In genomic region chr14:70856851-70857498, GRCh38 we compare ENCODE assay signal across 10 cellular contexts. TPM values are rescaled to one million over a fixed set of nuclear protein-coding genes. Genes with fewer than 3 reads are reported as not detected.
DNase-seq lines count a peak whose midpoint lies in the region.
"Had no signal": no experiment of that assay in that cellular context is flagged by ENCODE, and none has a peak within 500 bp of the region (broad histone marks: within the 10 kb centered on the region; RNA-seq: fewer than 3 reads in every experiment).

No MANE protein-coding gene starts in this region.

- H3K4me1 Mint-ChIP-seq in CD8-positive, alpha-beta memory T cell = peaks cover 2 to 7% (median 5%) of the 10 kb centered on the region in 3 donors

- peak overlapping the region; percentile 74 for H3K27ac ChIP-seq in mesenchymal stem cell (ENCODE audit: low read length, poor library complexity, severe bottlenecking)
- H3K27ac ChIP-seq in CD8-positive, alpha-beta memory T cell (ENCODE audit: low read depth, low read length) = no peak overlapping the region
- H3K27ac ChIP-seq: KMS-11 had no signal

- no peak overlapping the region for H3K4me2 ChIP-seq in mesenchymal stem cell (ENCODE audit: low read length, poor library complexity, severe bottlenecking)
- H3K4me2 ChIP-seq: KMS-11 had no signal

- peaks cover 0 to 1% of the 10 kb centered on the region in 2 donors for H3K27me3 Mint-ChIP-seq in CD8-positive, alpha-beta memory T cell

- no peaks in the 10 kb centered on the region for H3K9me3 Mint-ChIP-seq in CD8-positive, alpha-beta memory T cell

- H4K91ac ChIP-seq in mesenchymal stem cell (ENCODE audit: low read length) = no peak overlapping the region

- H3K9ac ChIP-seq in mesenchymal stem cell (ENCODE audit: low read length) = no peak overlapping the region
- H3K9ac ChIP-seq: KMS-11 had no signal

- no peaks in the 10 kb centered on the region for H3K79me1 ChIP-seq in mesenchymal stem cell (replicated peaks; ENCODE audit: low read length, poor library complexity, severe bottlenecking)

- no peak overlapping the region for H3K14ac ChIP-seq in mesenchymal stem cell (ENCODE audit: low read length in 2 of 2)

- WGBS in mesenchymal stem cell = no CpG with 5 or more reads among the region's 2 CpGs

- H2BK5ac ChIP-seq in mesenchymal stem cell (ENCODE audit: low read depth, low read length, poor library complexity, severe bottlenecking) = no peak overlapping the region

- H3K36me3 ChIP-seq in MG63 (no peaks in the 10 kb centered on the region), mesenchymal stem cell (ENCODE audit: control insufficient read depth in 1 of 2, insufficient read depth in 2 of 2, low read depth in 1 of 2, low read length in 2 of 2) (no peaks in the 10 kb centered on the region)
- no peaks in the 10 kb centered on the region for H3K36me3 ChIP-seq in CD8-positive, alpha-beta memory T cell (ENCODE audit: insufficient read depth, low read length)

- peak overlapping the region; percentile 44 for H2AFZ ChIP-seq in mesenchymal stem cell (ENCODE audit: low read depth, low read length)

- DNase-seq in ELR (ENCODE audit: low read depth) (peak; percentile 96), MG63 (peak; percentile 27), amniotic epithelial cell (ENCODE audit: low read depth) (peak; percentile 96), mesenchymal stem cell (peak; percentile 89), GF-D8 (lab: John Stamatoyannopoulos, UW) (no peak), RPMI8226 (no peak), D341Med (ENCODE audit: low spot score) (no peak)
- DNase-seq in CD8-positive, alpha-beta memory T cell = no peak
- DNase-seq: NCI-H526 had no signal

- no peak overlapping the region for H4K8ac ChIP-seq in mesenchymal stem cell (ENCODE audit: low read length)

- H3K4me3 ChIP-seq in MG63 (no peak overlapping the region), mesenchymal stem cell (ENCODE audit: insufficient read depth in 1 of 2, low read depth in 1 of 2, low read length in 2 of 2) (no peak overlapping the region)
- no peak overlapping the region for H3K4me3 ChIP-seq in CD8-positive, alpha-beta memory T cell (ENCODE audit: low read length)

- CTCF ChIA-PET in CD8-positive, alpha-beta memory T cell (lab: Charles Lee) = no interaction called here

- H3K27ac Mint-ChIP-seq in CD8-positive, alpha-beta memory T cell = no peak overlapping the region

- no peak overlapping the region for H2AK5ac ChIP-seq in mesenchymal stem cell (ENCODE audit: low read length, severe bottlenecking)

- H3K36me3 Mint-ChIP-seq in CD8-positive, alpha-beta memory T cell = no peaks in the 10 kb centered on the region

- no peak overlapping the region for H2BK120ac ChIP-seq in mesenchymal stem cell (ENCODE audit: low read depth, low read length)

- H3K4ac ChIP-seq in mesenchymal stem cell (ENCODE audit: low read depth in 1 of 2, low read length in 2 of 2) = no peak overlapping the region

- POLR2A ChIA-PET in CD8-positive, alpha-beta memory T cell (lab: Charles Lee) = no interaction called here

- H3K27me3 ChIP-seq in MG63 (no peaks in the 10 kb centered on the region), mesenchymal stem cell (ENCODE audit: control insufficient read depth in 1 of 2, insufficient read depth in 1 of 2, low read length in 2 of 2) (peaks cover 0 to 3% of the 10 kb centered on the region in 2 experiments)
- no peaks in the 10 kb centered on the region for H3K27me3 ChIP-seq in CD8-positive, alpha-beta memory T cell (ENCODE audit: insufficient read depth, low read length, poor library complexity, severe bottlenecking)

- H2BK12ac ChIP-seq in mesenchymal stem cell (ENCODE audit: low read length in 2 of 2) = no peak overlapping the region

- H2BK15ac ChIP-seq in mesenchymal stem cell (ENCODE audit: low read depth, poor library complexity, severe bottlenecking) = no peak overlapping the region

- H3K9me3 ChIP-seq in MG63 (no peaks in the 10 kb centered on the region), mesenchymal stem cell (ENCODE audit: control insufficient read depth, low read length) (no peaks in the 10 kb centered on the region)
- no peaks in the 10 kb centered on the region for H3K9me3 ChIP-seq in CD8-positive, alpha-beta memory T cell (ENCODE audit: low read length)

- H3K23ac ChIP-seq in mesenchymal stem cell (ENCODE audit: low read length in 2 of 2) = no peak overlapping the region

- no peak overlapping the region for H3K4me3 Mint-ChIP-seq in CD8-positive, alpha-beta memory T cell

- H3K18ac ChIP-seq in mesenchymal stem cell (ENCODE audit: low read depth in 1 of 2, low read length in 2 of 2) = no peak overlapping the region

- no peaks in the 10 kb centered on the region for H3K4me1 ChIP-seq in mesenchymal stem cell (ENCODE audit: control insufficient read depth, insufficient read depth, low read depth, low read length)
- no peaks in the 10 kb centered on the region for H3K4me1 ChIP-seq in CD8-positive, alpha-beta memory T cell (ENCODE audit: insufficient read depth, low read length)

RNA-seq across cellular contexts. Expression of gene MAP3K9, which starts 47.7 kb away (rescaled TPM):
- total RNA-seq in MG63 (2014; rRNA removed; shearing (Covaris generic); ENCODE audit: low replicate concordance) = 0.17 and 0.76 TPM in 2 replicates
- 0.41 TPM for polyA plus RNA-seq in mesenchymal stem cell (2013, experiment 1 of 2)
- polyA plus RNA-seq in mesenchymal stem cell (2013, experiment 2 of 2) = 0.45 TPM
- total RNA-seq in CD8-positive, alpha-beta memory T cell = 1 to 10 TPM; 4.0 to 4.7 TPM
- 1.9 TPM for polyA plus RNA-seq in CD8-positive, alpha-beta memory T cell

RNA-seq across cellular contexts. Expression of gene PCNX1, which starts 50.3 kb away (rescaled TPM):
- total RNA-seq in MG63 (2014; rRNA removed; shearing (Covaris generic); ENCODE audit: low replicate concordance) = 25.4 TPM in 2 replicates
- polyA plus RNA-seq in mesenchymal stem cell (2013, experiment 1 of 2) = 23.8 TPM
- polyA plus RNA-seq in mesenchymal stem cell (2013, experiment 2 of 2) = 22.4 TPM
- 10 to 100 TPM; 37.4 to 46.2 TPM for total RNA-seq in CD8-positive, alpha-beta memory T cell
- polyA plus RNA-seq in CD8-positive, alpha-beta memory T cell = 13.4 TPM

Comparison
In these comparisons a context has a peak if more than half of its experiments do, and no peak if none do; other contexts are left out.
1. DNase-seq: peak in ELR (single experiment), MG63 (single experiment), amniotic epithelial cell (single experiment) and mesenchymal stem cell (single experiment); none in GF-D8 (single experiment), RPMI8226 (single experiment), D341Med (single experiment) and CD8-positive, alpha-beta memory T cell (0 of 5).